Comparison of ENCODE assay signal across 1 cellular context in the genomic region with DNA sequence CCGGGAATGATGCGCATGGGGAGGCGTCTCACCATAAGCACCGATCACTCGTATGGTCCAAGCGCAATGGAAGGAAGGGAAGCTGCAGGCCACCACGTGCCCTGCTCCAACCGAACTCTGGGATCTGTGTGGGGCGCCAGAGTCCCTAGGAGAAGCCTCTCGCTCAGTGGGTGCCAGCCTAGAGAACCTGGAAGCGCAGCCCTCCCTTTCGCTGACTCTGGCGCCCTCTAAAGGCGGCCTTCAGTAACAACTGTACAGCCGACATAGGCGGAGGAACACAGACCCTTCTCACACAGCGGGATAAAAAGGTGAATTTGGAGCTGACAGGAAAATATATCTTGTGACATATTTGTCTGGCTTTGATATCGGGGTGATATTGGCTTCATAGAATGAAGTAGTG.
TF ChIP-seq lines count a peak whose summit lies in the region.

No MANE protein-coding gene starts in this region.

TF ChIP-seq in WTC11, 78 proteins besides CTCF, POLR2A, EP300 and RAD21 (continued from another document):
- TF ChIP-seq, protein P1, sequence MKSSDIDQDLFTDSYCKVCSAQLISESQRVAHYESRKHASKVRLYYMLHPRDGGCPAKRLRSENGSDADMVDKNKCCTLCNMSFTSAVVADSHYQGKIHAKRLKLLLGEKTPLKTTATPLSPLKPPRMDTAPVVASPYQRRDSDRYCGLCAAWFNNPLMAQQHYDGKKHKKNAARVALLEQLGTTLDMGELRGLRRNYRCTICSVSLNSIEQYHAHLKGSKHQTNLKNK (CRISPR knock-in tag; IDR thresholded peaks at IDR 0.05), result no peak
- TF ChIP-seq, protein P2, sequence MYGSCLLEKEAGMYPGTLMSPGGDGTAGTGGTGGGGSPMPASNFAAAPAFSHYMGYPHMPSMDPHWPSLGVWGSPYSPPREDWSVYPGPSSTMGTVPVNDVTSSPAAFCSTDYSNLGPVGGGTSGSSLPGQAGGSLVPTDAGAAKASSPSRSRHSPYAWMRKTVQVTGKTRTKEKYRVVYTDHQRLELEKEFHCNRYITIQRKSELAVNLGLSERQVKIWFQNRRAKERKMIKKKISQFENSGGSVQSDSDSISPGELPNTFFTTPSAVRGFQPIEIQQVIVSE (CRISPR knock-in tag; IDR thresholded peaks at IDR 0.05; ENCODE audit: borderline replicate concordance), result no peak
- TF ChIP-seq, protein P3, sequence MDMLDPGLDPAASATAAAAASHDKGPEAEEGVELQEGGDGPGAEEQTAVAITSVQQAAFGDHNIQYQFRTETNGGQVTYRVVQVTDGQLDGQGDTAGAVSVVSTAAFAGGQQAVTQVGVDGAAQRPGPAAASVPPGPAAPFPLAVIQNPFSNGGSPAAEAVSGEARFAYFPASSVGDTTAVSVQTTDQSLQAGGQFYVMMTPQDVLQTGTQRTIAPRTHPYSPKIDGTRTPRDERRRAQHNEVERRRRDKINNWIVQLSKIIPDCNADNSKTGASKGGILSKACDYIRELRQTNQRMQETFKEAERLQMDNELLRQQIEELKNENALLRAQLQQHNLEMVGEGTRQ (CRISPR knock-in tag; IDR thresholded peaks at IDR 0.05), result no peak
- TF ChIP-seq MYBL2 (CRISPR knock-in tag; IDR thresholded peaks at IDR 0.05), result no peak
- no peak for TF ChIP-seq NR2C2 (CRISPR knock-in tag; IDR thresholded peaks at IDR 0.05)
